Comparison of ENCODE assay signal across 1 cellular context in genomic region chr16:56343661-56344517, GRCh38.
TF ChIP-seq lines count a peak whose summit lies in the region.

No MANE protein-coding gene starts in this region.

TF ChIP-seq in SK-N-SH treated with all-trans-retinoic acid at 6 μM for 48 hours, 23 proteins besides CTCF, POLR2A, EP300 and RAD21 (continued from another document):
- TF ChIP-seq CSDC2 (CRISPR knock-in tag; IDR thresholded peaks at IDR 0.05), result no peak
- TF ChIP-seq TOX (CRISPR knock-in tag; IDR thresholded peaks at IDR 0.05; ENCODE audit: borderline replicate concordance), result no peak
- no peak for TF ChIP-seq ARNTL (CRISPR knock-in tag; IDR thresholded peaks at IDR 0.05; ENCODE audit: borderline replicate concordance, low read depth)
- TF ChIP-seq ZC3H10 (CRISPR knock-in tag; IDR thresholded peaks at IDR 0.05), result no peak
- TF ChIP-seq ZFP30 (CRISPR knock-in tag; IDR thresholded peaks at IDR 0.05), result no peak
- no peak for TF ChIP-seq SNAI2 (CRISPR knock-in tag; IDR thresholded peaks at IDR 0.05)
- TF ChIP-seq ZNF8 (CRISPR knock-in tag; IDR thresholded peaks at IDR 0.05), result no peak
- TF ChIP-seq ZNF70 (CRISPR knock-in tag; IDR thresholded peaks at IDR 0.05), result no peak
- no peak for TF ChIP-seq ZNF565 (CRISPR knock-in tag; conservative IDR thresholded peaks at IDR 0.05; ENCODE audit: low read depth)
